Comparison of ENCODE assay signal across 9 cellular contexts in genomic region chr3:19866751-19867347, GRCh38.
DNase-seq lines count a peak whose midpoint lies in the region; ATAC-seq and TF ChIP-seq lines count a peak whose summit lies in the region.
"Had no signal": no experiment of that assay in that cellular context is flagged by ENCODE, and none has a peak within 500 bp of the region (broad histone marks: within the 10 kb centered on the region; RNA-seq: fewer than 3 reads in every experiment).

No MANE protein-coding gene starts in this region.

- H3K9me3 Mint-ChIP-seq in activated naive CD4-positive, alpha-beta T cell treated with anti-CD3 and anti-CD28 coated beads, Interleukin-2, amount 50 U/mL, for 72 hours = no peaks in the 10 kb centered on the region
- H3K9me3 Mint-ChIP-seq: central memory CD8-positive, alpha-beta T cell had no signal

- intact Hi-C loops in heart right ventricle (cut with DNase I) = loop anchor here in 9 of 10 donors (2.0 to 10.0 kb wide), 6 partner anchors 518 to 822 kb away; no protein-coding TSS in a partner anchor

- no peak overlapping the region for H3K27ac Mint-ChIP-seq in activated naive CD4-positive, alpha-beta T cell treated with anti-CD3 and anti-CD28 coated beads, Interleukin-2, amount 50 U/mL, for 72 hours

- no peak overlapping the region for H3K27ac ChIP-seq in heart right ventricle

- peaks cover 0 to 6% (median 0%) of the 10 kb centered on the region in 9 donors for H3K4me1 ChIP-seq in heart right ventricle

- TF ChIP-seq CTCF in heart right ventricle (IDR thresholded peaks at IDR 0.05) = peak; percentile 61 to 81 (median 79)

- no peaks in the 10 kb centered on the region for H3K36me3 Mint-ChIP-seq in activated naive CD4-positive, alpha-beta T cell treated with anti-CD3 and anti-CD28 coated beads, Interleukin-2, amount 50 U/mL, for 72 hours

- ATAC-seq in GM19452 (IDR thresholded peaks at IDR 0.05; ENCODE audit: unreplicated experiment) = peak; percentile 90
- peak; percentile 88 for ATAC-seq in HG03457 (IDR thresholded peaks at IDR 0.05; ENCODE audit: unreplicated experiment)
- peak; percentile 52 to 70 for ATAC-seq in activated naive CD4-positive, alpha-beta T cell treated with anti-CD3 and anti-CD28 coated beads, Interleukin-2, amount 50 U/mL, for 72 hours
- ATAC-seq in heart right ventricle = peak in 6 of 8 donors; percentile 38 to 73 (median 66)

- 7 to 9% methylated on average over 7 of the region's 7 CpGs for WGBS in heart right ventricle, 2 donors

- H3K9me3 ChIP-seq in heart right ventricle = no peaks in the 10 kb centered on the region

- H3K27me3 ChIP-seq in heart right ventricle = peaks cover 0 to 4% (median 0%) of the 10 kb centered on the region in 7 donors

- DNase-seq in EH (ENCODE audit: low read depth) (peak; percentile 57), NCI-H82 treated with DMSO at 0.1 percent for 48 hours (lab: John Stamatoyannopoulos, UW; ENCODE audit: unreplicated experiment) (peak; percentile 19), heart right ventricle (peak in 1 of 2 donors; percentile 42), retina (peak; percentile 77), OCI-M2 (lab: John Stamatoyannopoulos, UW; ENCODE audit: unreplicated experiment) (no peak)
- DNase-seq in activated naive CD4-positive, alpha-beta T cell treated with anti-CD3 and anti-CD28 coated beads, Interleukin-2, amount 50 U/mL, for 72 hours (ENCODE audit: low spot score in 2 of 2) = peak in 1 of 2 donors; percentile 42

- no peaks in the 10 kb centered on the region for H3K36me3 ChIP-seq in heart right ventricle

- no peak overlapping the region for H3K4me3 ChIP-seq in heart right ventricle
